12 cellular contexts compared by ENCODE assay signal in genomic region chr16:10562361-10562899, GRCh38. TPM values are rescaled to one million over a fixed set of nuclear protein-coding genes. Genes with fewer than 3 reads are reported as not detected.
"Had no signal": no experiment of that assay in that cellular context is flagged by ENCODE, and none has a peak within 500 bp of the region (broad histone marks: within the 10 kb centered on the region; RNA-seq: fewer than 3 reads in every experiment).

No MANE protein-coding gene starts in this region.

- H3K27ac ChIP-seq: thyroid gland, vagina had no signal

- H3K9me3 ChIP-seq: thyroid gland, vagina had no signal

- H3K4me3 ChIP-seq: dorsolateral prefrontal cortex, lung, thyroid gland, vagina had no signal

- H3K36me3 ChIP-seq: thyroid gland, vagina had no signal

- DNase-seq: activated naive CD4-positive, alpha-beta T cell treated with anti-CD3 and anti-CD28 coated beads for 36 hours; activated T-cell treated with anti-CD3 and anti-CD28 coated beads for 4 hours; dorsolateral prefrontal cortex; endodermal cell; kidney glomerular epithelial cell; T-helper 9 cell; thyroid gland had no signal

- ATAC-seq: activated T-helper 17 cell treated with anti-CD3 and anti-CD28 coated beads, Interleukin-2, amount 50 U/mL, for 72 hours; stimulated activated memory B cell treated with anti-CD40 and anti-IgM and Interleukin-4, amounts not matched to agents 10 μg/mL and 1 μg/mL and 100 μg/mL, for 72 hours had no signal

- H3K27me3 ChIP-seq: thyroid gland, vagina had no signal

RNA-seq across cellular contexts. Expression of gene EMP2, which starts 18.0 kb away (rescaled TPM):
- total RNA-seq: activated CD8-positive, alpha-beta memory T cell treated with anti-CD3 and anti-CD28 coated beads for 36 hours; activated naive CD4-positive, alpha-beta T cell treated with anti-CD3 and anti-CD28 coated beads for 36 hours had no signal
